ENCODE assay signal across 18 cellular contexts in the genomic region with DNA sequence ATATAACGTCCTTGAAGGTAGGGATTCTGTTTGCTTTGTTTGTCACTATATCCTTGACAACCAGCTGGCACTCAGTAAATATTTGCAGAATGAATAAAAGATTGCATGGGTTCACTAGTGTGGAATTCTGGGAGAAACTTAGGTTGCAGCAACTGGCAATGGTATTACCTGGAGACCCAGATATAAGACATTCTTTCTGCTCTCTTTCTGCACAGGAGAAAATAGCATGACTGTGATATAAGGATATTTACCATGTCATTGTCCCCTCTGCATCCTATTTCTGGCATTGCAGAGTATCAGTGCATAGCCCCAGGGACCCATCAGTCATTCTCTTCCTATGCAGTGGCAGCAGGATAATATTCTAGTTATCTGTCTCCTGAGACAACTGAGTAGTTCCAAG.
"Had no signal": no experiment of that assay in that cellular context is flagged by ENCODE, and none has a peak within 500 bp of the region (broad histone marks: within the 10 kb centered on the region; RNA-seq: fewer than 3 reads in every experiment).

No MANE protein-coding gene starts in this region.

- H3K27me3 Mint-ChIP-seq: activated CD4-positive, alpha-beta memory T cell treated with anti-CD3 and anti-CD28 coated beads, Interleukin-2, amount 10 ng/mL, durations not matched to agents 7 days and 5 days; activated CD8-positive, alpha-beta memory T cell treated with anti-CD3 and anti-CD28 coated beads, Interleukin-2, amount 10 ng/mL, durations not matched to agents 7 days and 5 days; activated naive CD8-positive, alpha-beta T cell treated with anti-CD3 and anti-CD28 coated beads, Interleukin-2, amount 10 ng/mL, durations not matched to agents 7 days and 5 days; brain; stimulated activated naive B cell treated with anti-CD40 and anti-IgM and Interleukin-4, amounts not matched to agents 10 μg/mL and 1 μg/mL and 100 μg/mL, for 72 hours had no signal

- ATAC-seq: activated CD8-positive, alpha-beta memory T cell treated with anti-CD3 and anti-CD28 coated beads, Interleukin-2, amount 10 ng/mL, durations not matched to agents 7 days and 5 days; left lobe of liver; stimulated activated naive B cell treated with anti-CD40 and anti-IgM and Interleukin-4, amounts not matched to agents 10 μg/mL and 1 μg/mL and 100 μg/mL, for 72 hours had no signal

- DNase-seq: activated CD4-positive, alpha-beta memory T cell treated with anti-CD3 and anti-CD28 coated beads, Interleukin-2, amount 10 ng/mL, durations not matched to agents 7 days and 5 days; activated CD4-positive, alpha-beta T cell treated with anti-CD3 and anti-CD28 coated beads for 48 hours; activated CD4-positive, CD25-positive, alpha-beta regulatory T cell; activated CD8-positive, alpha-beta memory T cell treated with anti-CD3 and anti-CD28 coated beads, Interleukin-2, amount 10 ng/mL, durations not matched to agents 7 days and 5 days; activated naive CD4-positive, alpha-beta T cell treated with Interleukin-2 at 50 U/mL for 16 hours; activated naive CD8-positive, alpha-beta T cell treated with anti-CD3 and anti-CD28 coated beads, Interleukin-2, amount 10 ng/mL, durations not matched to agents 7 days and 5 days; amygdala; central memory CD4-positive, alpha-beta T cell; dorsolateral prefrontal cortex; midbrain; occipital lobe; stimulated activated naive B cell treated with anti-CD40 and anti-IgM and Interleukin-4, amounts not matched to agents 10 μg/mL and 1 μg/mL and 100 μg/mL, for 72 hours; T-helper 9 cell had no signal

- H3K4me3 Mint-ChIP-seq: activated CD4-positive, alpha-beta memory T cell treated with anti-CD3 and anti-CD28 coated beads, Interleukin-2, amount 10 ng/mL, durations not matched to agents 7 days and 5 days; activated CD8-positive, alpha-beta memory T cell treated with anti-CD3 and anti-CD28 coated beads, Interleukin-2, amount 10 ng/mL, durations not matched to agents 7 days and 5 days; activated naive CD8-positive, alpha-beta T cell treated with anti-CD3 and anti-CD28 coated beads, Interleukin-2, amount 10 ng/mL, durations not matched to agents 7 days and 5 days; brain; nephron; stimulated activated naive B cell treated with anti-CD40 and anti-IgM and Interleukin-4, amounts not matched to agents 10 μg/mL and 1 μg/mL and 100 μg/mL, for 72 hours had no signal

- H3K27ac Mint-ChIP-seq: activated CD4-positive, alpha-beta memory T cell treated with anti-CD3 and anti-CD28 coated beads, Interleukin-2, amount 10 ng/mL, durations not matched to agents 7 days and 5 days; activated CD8-positive, alpha-beta memory T cell treated with anti-CD3 and anti-CD28 coated beads, Interleukin-2, amount 10 ng/mL, durations not matched to agents 7 days and 5 days; activated naive CD8-positive, alpha-beta T cell treated with anti-CD3 and anti-CD28 coated beads, Interleukin-2, amount 10 ng/mL, durations not matched to agents 7 days and 5 days; nephron; stimulated activated naive B cell treated with anti-CD40 and anti-IgM and Interleukin-4, amounts not matched to agents 10 μg/mL and 1 μg/mL and 100 μg/mL, for 72 hours had no signal

- H3K27me3 ChIP-seq: dorsolateral prefrontal cortex had no signal

- H3K4me1 Mint-ChIP-seq: activated CD4-positive, alpha-beta memory T cell treated with anti-CD3 and anti-CD28 coated beads, Interleukin-2, amount 10 ng/mL, durations not matched to agents 7 days and 5 days; activated CD8-positive, alpha-beta memory T cell treated with anti-CD3 and anti-CD28 coated beads, Interleukin-2, amount 10 ng/mL, durations not matched to agents 7 days and 5 days; activated naive CD8-positive, alpha-beta T cell treated with anti-CD3 and anti-CD28 coated beads, Interleukin-2, amount 10 ng/mL, durations not matched to agents 7 days and 5 days; stimulated activated naive B cell treated with anti-CD40 and anti-IgM and Interleukin-4, amounts not matched to agents 10 μg/mL and 1 μg/mL and 100 μg/mL, for 72 hours had no signal

- H3K36me3 Mint-ChIP-seq: activated CD8-positive, alpha-beta memory T cell treated with anti-CD3 and anti-CD28 coated beads, Interleukin-2, amount 10 ng/mL, durations not matched to agents 7 days and 5 days; activated naive CD8-positive, alpha-beta T cell treated with anti-CD3 and anti-CD28 coated beads, Interleukin-2, amount 10 ng/mL, durations not matched to agents 7 days and 5 days; brain; stimulated activated naive B cell treated with anti-CD40 and anti-IgM and Interleukin-4, amounts not matched to agents 10 μg/mL and 1 μg/mL and 100 μg/mL, for 72 hours had no signal

- FAIRE-seq: colon, keratinocyte had no signal

- H3K4me3 ChIP-seq: dorsolateral prefrontal cortex had no signal

- H3K9me3 Mint-ChIP-seq: activated naive CD8-positive, alpha-beta T cell treated with anti-CD3 and anti-CD28 coated beads, Interleukin-2, amount 10 ng/mL, durations not matched to agents 7 days and 5 days; brain; nephron; stimulated activated naive B cell treated with anti-CD40 and anti-IgM and Interleukin-4, amounts not matched to agents 10 μg/mL and 1 μg/mL and 100 μg/mL, for 72 hours had no signal
